Comparison of ENCODE assay signal across 1 cellular context in genomic region chr6:5302995-5303622, GRCh38.
TF ChIP-seq lines count a peak whose summit lies in the region.

No MANE protein-coding gene starts in this region.

TF ChIP-seq in H1, 55 proteins besides CTCF, POLR2A, EP300 and RAD21 (continued from another document):
- no peak for TF ChIP-seq JUN (IDR thresholded peaks at IDR 0.05; ENCODE audit: low read depth, low read length)
- TF ChIP-seq, protein P1, sequence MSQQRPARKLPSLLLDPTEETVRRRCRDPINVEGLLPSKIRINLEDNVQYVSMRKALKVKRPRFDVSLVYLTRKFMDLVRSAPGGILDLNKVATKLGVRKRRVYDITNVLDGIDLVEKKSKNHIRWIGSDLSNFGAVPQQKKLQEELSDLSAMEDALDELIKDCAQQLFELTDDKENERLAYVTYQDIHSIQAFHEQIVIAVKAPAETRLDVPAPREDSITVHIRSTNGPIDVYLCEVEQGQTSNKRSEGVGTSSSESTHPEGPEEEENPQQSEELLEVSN (IDR thresholded peaks at IDR 0.05), result no peak
- TF ChIP-seq ASH2L (IDR thresholded peaks at IDR 0.05; ENCODE audit: low read length), result peak; percentile 24
- TF ChIP-seq EGR1 (IDR thresholded peaks at IDR 0.05; ENCODE audit: borderline replicate concordance, low read depth, low read length), result no peak
- TF ChIP-seq ATF3 (IDR thresholded peaks at IDR 0.05; ENCODE audit: insufficient read depth, low read depth, low read length), result peak; percentile 5; the same call in 1 of the 2 replicates
- TF ChIP-seq, protein P2, sequence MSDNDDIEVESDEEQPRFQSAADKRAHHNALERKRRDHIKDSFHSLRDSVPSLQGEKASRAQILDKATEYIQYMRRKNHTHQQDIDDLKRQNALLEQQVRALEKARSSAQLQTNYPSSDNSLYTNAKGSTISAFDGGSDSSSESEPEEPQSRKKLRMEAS (IDR thresholded peaks at IDR 0.05), result peak; percentile 90
- TF ChIP-seq TCF12 (IDR thresholded peaks at IDR 0.05; ENCODE audit: low read depth, low read length), result no peak
- no peak for TF ChIP-seq GTF2F1 (IDR thresholded peaks at IDR 0.05; ENCODE audit: borderline replicate concordance, low read depth, low read length)
- TF ChIP-seq SIN3A (conservative IDR thresholded peaks at IDR 0.05 in 1 of 2, IDR thresholded peaks at IDR 0.05 in 1 of 2; ENCODE audit: low read depth in 1 of 2, low read length in 2 of 2), result peak in 1 of 2 experiments; percentile 53; a peak in 1 of 4 replicates
TF ChIP-seq in H1: peak in this region for 5.
